8 cellular contexts compared by ENCODE assay signal in the genomic region with DNA sequence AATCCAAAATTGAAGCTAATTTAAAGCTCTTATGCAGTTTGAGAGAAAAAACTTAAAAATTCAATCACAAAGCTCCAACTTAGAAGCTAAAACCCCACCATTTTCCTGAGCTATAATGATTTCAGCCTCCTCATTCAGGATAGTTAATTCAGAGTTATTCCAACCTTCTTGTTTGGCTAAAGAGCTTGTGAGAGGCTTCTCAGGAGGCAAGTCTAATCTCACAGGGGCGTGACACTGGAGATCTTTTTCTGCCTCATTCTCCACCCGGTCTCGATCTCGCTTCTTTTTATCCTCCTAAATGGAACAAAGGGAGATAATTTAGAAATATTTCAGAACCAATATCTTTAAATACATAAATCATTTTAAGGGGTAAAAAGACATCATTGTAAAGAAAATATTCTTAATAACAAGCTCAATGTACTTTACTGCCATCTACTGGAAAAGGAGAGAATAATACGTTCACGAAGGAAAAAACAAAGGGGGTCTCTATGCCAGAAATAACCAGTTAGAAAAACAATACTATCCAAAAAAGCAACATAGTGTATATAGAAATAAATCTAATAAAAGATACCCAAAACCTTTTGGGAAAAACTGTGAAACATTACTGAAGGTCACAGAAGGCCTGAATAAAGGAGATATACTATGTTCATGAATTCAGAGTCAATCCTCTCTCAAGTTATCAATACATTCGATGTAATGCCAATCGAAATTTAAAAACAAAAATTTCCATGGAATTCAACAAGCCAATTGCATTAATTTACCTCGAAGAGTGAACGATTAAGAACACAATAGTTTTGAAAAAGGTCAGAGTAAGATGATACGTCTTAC. TPM values are rescaled to one million over a fixed set of nuclear protein-coding genes. Genes with fewer than 3 reads are reported as not detected.
DNase-seq lines count a peak whose midpoint lies in the region; ATAC-seq, FAIRE-seq and TF ChIP-seq lines count a peak whose summit lies in the region.

No MANE protein-coding gene starts in this region.

- CTCF ChIA-PET in Caco-2 (lab: Charles Lee) (interaction anchor here (0.6 to 1.6 kb wide), 13 partner anchors 12 to 452 kb away, joined by 3 to 12 read pairs (median 5); partner anchors contain the start of genes CNEP1R1 and CYLD), K562 (lab: Yijun Ruan, JAX; ENCODE audit: low intra/inter-chr PET ratio) (interaction anchor here (1.0 to 1.7 kb wide), 4 partner anchors 27 to 329 kb away, joined by 3 to 9 read pairs (median 4); partner anchors contain the start of gene CNEP1R1)
- CTCF ChIA-PET in naive thymus-derived CD4-positive, alpha-beta T cell (lab: Charles Lee): interaction anchor here (0.6 to 9.4 kb wide), 25 partner anchors 9 to 452 kb away, joined by 3 to 203 read pairs (median 4); partner anchors contain the start of genes ADCY7, CNEP1R1 and SNX20

- in situ Hi-C loops in K562 (cut with MboI): loop anchor here (10.0 kb wide), 1 partner anchor 140 kb away; no protein-coding TSS in a partner anchor

- no peak for TF ChIP-seq POLR2A in K562 (conservative IDR thresholded peaks at IDR 0.05)
- no peak for TF ChIP-seq POLR2A in H54 (IDR thresholded peaks at IDR 0.05; ENCODE audit: low read depth, low read length)

- peaks cover 10% of the 10 kb centered on the region for H3K9me3 Mint-ChIP-seq in Caco-2 (ENCODE audit: unreplicated experiment)
- no peaks in the 10 kb centered on the region for H3K9me3 Mint-ChIP-seq in naive thymus-derived CD4-positive, alpha-beta T cell

- H3K9me2 ChIP-seq in Karpas-422 (replicated peaks; ENCODE audit: insufficient read depth, low read length): no peaks in the 10 kb centered on the region

- no peaks in the 10 kb centered on the region for H4K20me1 ChIP-seq in Karpas-422 (ENCODE audit: insufficient read depth, low read depth, low read length)
- H4K20me1 ChIP-seq in K562 (replicated peaks; ENCODE audit: control insufficient read depth, insufficient read depth, low read length): no peaks in the 10 kb centered on the region

- H3K9me3 ChIP-seq in Caco-2 (peaks cover 10% of the 10 kb centered on the region; the same call in 1 of the 2 replicates), Karpas-422 (ENCODE audit: low read length) (no peaks in the 10 kb centered on the region), K562 (replicated peaks; ENCODE audit: control insufficient read depth, insufficient read depth, low read depth, low read length) (no peaks in the 10 kb centered on the region)
- H3K9me3 ChIP-seq in naive thymus-derived CD4-positive, alpha-beta T cell (ENCODE audit: control insufficient read depth in 2 of 3, low read length in 3 of 3): no peaks in the 10 kb centered on the region

- H3K36me3 ChIP-seq in Caco-2 (ENCODE audit: control insufficient read depth, insufficient read depth, low read length): peaks cover 2% of the 10 kb centered on the region
- H3K36me3 ChIP-seq in Karpas-422 (ENCODE audit: insufficient read depth, low read length): peaks cover 50% of the 10 kb centered on the region
- peaks cover 87% of the 10 kb centered on the region for H3K36me3 ChIP-seq in K562 (ENCODE audit: control insufficient read depth, insufficient read depth, low read length)
- peaks cover 4 to 44% (median 20%) of the 10 kb centered on the region in 3 experiments for H3K36me3 ChIP-seq in naive thymus-derived CD4-positive, alpha-beta T cell (ENCODE audit: control insufficient read depth in 2 of 3, insufficient read depth in 3 of 3, low read length in 3 of 3)

- POLR2A ChIA-PET in Caco-2 (lab: Charles Lee) (no interaction called here), K562 (lab: Yijun Ruan, JAX) (interaction anchor here (0.5 to 1.5 kb wide), 6 partner anchors 12 to 458 kb away, joined by 3 to 8 read pairs (median 4); no protein-coding TSS in a partner anchor)
- POLR2A ChIA-PET in naive thymus-derived CD4-positive, alpha-beta T cell (lab: Charles Lee): interaction anchor here (1.0 to 8.5 kb wide), 6 partner anchors 16 to 195 kb away, joined by 3 to 80 read pairs (median 6); partner anchors contain the start of gene ADCY7

- no peaks in the 10 kb centered on the region for H3K27me3 Mint-ChIP-seq in Caco-2 (ENCODE audit: insufficient read depth, unreplicated experiment)
- H3K27me3 Mint-ChIP-seq in naive thymus-derived CD4-positive, alpha-beta T cell: no peaks in the 10 kb centered on the region

- no peak for DNase-seq in Caco-2
- peak; percentile 71 for DNase-seq in Karpas-422
- peak in 3 of 4 experiments; percentile 30 to 34 (median 34) for DNase-seq in K562 (ENCODE audit: extremely low read depth in 1 of 4, low spot score in 3 of 4)
- DNase-seq in naive thymus-derived CD4-positive, alpha-beta T cell: peak in 5 of 9 donors; percentile 32 to 63 (median 51)
- DNase-seq in stimulated activated CD4-positive, alpha-beta T cell treated with anti-CD3 and anti-CD28 coated beads, Interleukin-4, amount 100 ng/mL, for 1 hour: no peak
- no peak for DNase-seq in RPMI8226
- no peak for DNase-seq in H54 (ENCODE audit: insufficient read length, low spot score)

- 53% methylated on average over 11 of the region's 11 CpGs for WGBS in K562 (ENCODE audit: insufficient coverage, low coverage, missing lambda C conversion rate)

- peak; percentile 62 to 69 for TF ChIP-seq RAD21 in K562 (CRISPR knock-in tag; conservative IDR thresholded peaks at IDR 0.05 in 1 of 2, IDR thresholded peaks at IDR 0.05 in 1 of 2)

- H3K27me3 ChIP-seq in Caco-2 (replicated peaks; ENCODE audit: control insufficient read depth, insufficient read depth, low read length) (no peaks in the 10 kb centered on the region), Karpas-422 (ENCODE audit: low read length) (no peaks in the 10 kb centered on the region), K562 (ENCODE audit: control insufficient read depth in 2 of 2, insufficient read depth in 2 of 2, low read length in 2 of 2) (no peaks in the 10 kb centered on the region)
- no peaks in the 10 kb centered on the region for H3K27me3 ChIP-seq in naive thymus-derived CD4-positive, alpha-beta T cell (ENCODE audit: control insufficient read depth in 2 of 2, insufficient read depth in 2 of 2, low read length in 2 of 2)

- no peak for TF ChIP-seq EP300 in K562 (IDR thresholded peaks at IDR 0.05; ENCODE audit: low read length)

- H3K79me2 ChIP-seq in Karpas-422 (ENCODE audit: low read length): peaks cover 62% of the 10 kb centered on the region
- H3K79me2 ChIP-seq in K562 (ENCODE audit: control insufficient read depth, insufficient read depth, low read length): peaks cover 24% of the 10 kb centered on the region; the same call in 2 of the 3 replicates

- H3K4me3 ChIP-seq in Caco-2 (ENCODE audit: low read depth, low read length): no peak overlapping the region
- no peak overlapping the region for H3K4me3 ChIP-seq in Karpas-422 (ENCODE audit: low read length)
- H3K4me3 ChIP-seq in K562: no peak overlapping the region
- no peak overlapping the region for H3K4me3 ChIP-seq in naive thymus-derived CD4-positive, alpha-beta T cell (ENCODE audit: low read length)

- peaks cover 81% of the 10 kb centered on the region for H3K36me3 Mint-ChIP-seq in Caco-2 (ENCODE audit: insufficient read depth, unreplicated experiment)
- H3K36me3 Mint-ChIP-seq in naive thymus-derived CD4-positive, alpha-beta T cell: peaks cover 10 to 23% (median 17%) of the 10 kb centered on the region in 5 donors

- ATAC-seq in K562 (no peak), GM19467 (IDR thresholded peaks at IDR 0.05; ENCODE audit: unreplicated experiment) (no peak)
- peak; percentile 68 for ATAC-seq in naive thymus-derived CD4-positive, alpha-beta T cell

- H2AFZ ChIP-seq in Karpas-422 (ENCODE audit: low read length): no peak overlapping the region
- no peak overlapping the region for H2AFZ ChIP-seq in K562 (ENCODE audit: low read depth, low read length)

- peak; percentile 60 to 72 for TF ChIP-seq CTCF in Caco-2 (IDR thresholded peaks at IDR 0.05; ENCODE audit: insufficient read depth in 1 of 2, low read depth in 1 of 2, low read length in 1 of 2, severe bottlenecking in 1 of 2, unreplicated experiment in 1 of 2)
- peak in 2 of 3 experiments; percentile 32 to 67; a peak in 3 of 6 replicates for TF ChIP-seq CTCF in K562 (IDR thresholded peaks at IDR 0.05 in 2 of 3, conservative IDR thresholded peaks at IDR 0.05 in 1 of 3; ENCODE audit: insufficient read depth in 2 of 3, low read depth in 1 of 3, low read length in 3 of 3)

- H3K9ac ChIP-seq in Karpas-422 (ENCODE audit: low read length): no peak overlapping the region
- H3K9ac ChIP-seq in K562 (ENCODE audit: insufficient read depth in 1 of 2, low read depth in 2 of 2, low read length in 2 of 2): no peak overlapping the region

- no peak overlapping the region for H3K4me3 Mint-ChIP-seq in Caco-2 (ENCODE audit: unreplicated experiment)
- H3K4me3 Mint-ChIP-seq in naive thymus-derived CD4-positive, alpha-beta T cell: peak overlapping the region in 1 of 10 donors; percentile 21

- BruUV-seq in Caco-2 (replicated peaks; lab: Mats Ljungman, UMichigan) (no TSS peak), K562 (replicated peaks; lab: Mats Ljungman, UMichigan) (no TSS peak)

- FAIRE-seq in K562 (lab: Jason Lieb, UNC): peak; percentile 37
- no peak for FAIRE-seq in H54 (lab: Jason Lieb, UNC)

- H3K27ac Mint-ChIP-seq in Caco-2 (ENCODE audit: unreplicated experiment): no peak overlapping the region
- peak overlapping the region in 8 of 9 donors; percentile 2 to 91 (median 68) for H3K27ac Mint-ChIP-seq in naive thymus-derived CD4-positive, alpha-beta T cell

- no peak overlapping the region for H3K27ac ChIP-seq in Karpas-422 (ENCODE audit: low read length)
- no peak overlapping the region for H3K27ac ChIP-seq in K562 (ENCODE audit: extremely low read depth, low read depth, low read length)
- H3K27ac ChIP-seq in naive thymus-derived CD4-positive, alpha-beta T cell (ENCODE audit: low read depth, low read length): peak overlapping the region; percentile 31

- intact Hi-C loops in Caco-2 (cut with micrococcal nuclease; ENCODE audit: unreplicated experiment) (loop anchor here (1.0 kb wide), 1 partner anchor 141 kb away; no protein-coding TSS in a partner anchor), K562 (cut with micrococcal nuclease) (loop anchor here (1.0 to 5.0 kb wide), 3 partner anchors 28 to 328 kb away; partner anchors contain the start of gene CNEP1R1)
- intact Hi-C loops in naive thymus-derived CD4-positive, alpha-beta T cell (cut with micrococcal nuclease): loop anchor here (1.0 kb wide), 6 partner anchors 20 to 331 kb away; no protein-coding TSS in a partner anchor

- H3K9me1 ChIP-seq in K562 (ENCODE audit: control insufficient read depth, insufficient read depth, low read length): no peaks in the 10 kb centered on the region

- H3K4me1 Mint-ChIP-seq in Caco-2 (ENCODE audit: low read depth, unreplicated experiment): no peaks in the 10 kb centered on the region
- H3K4me1 Mint-ChIP-seq in naive thymus-derived CD4-positive, alpha-beta T cell: peaks cover 9 to 41% (median 25%) of the 10 kb centered on the region in 7 donors

- H3K4me1 ChIP-seq in Caco-2 (no peaks in the 10 kb centered on the region), Karpas-422 (ENCODE audit: low read length) (peaks cover 6% of the 10 kb centered on the region), K562 (replicated peaks in 1 of 2; ENCODE audit: control insufficient read depth in 2 of 2, insufficient read depth in 2 of 2, low read length in 2 of 2) (no peaks in the 10 kb centered on the region)
- H3K4me1 ChIP-seq in naive thymus-derived CD4-positive, alpha-beta T cell (ENCODE audit: control insufficient read depth in 2 of 2, insufficient read depth in 2 of 2, low read length in 2 of 2): no peaks in the 10 kb centered on the region

- H3K4me2 ChIP-seq in Karpas-422 (ENCODE audit: low read depth, low read length, poor library complexity, severe bottlenecking): no peak overlapping the region
- H3K4me2 ChIP-seq in K562 (ENCODE audit: insufficient read depth, low read length): no peak overlapping the region

RNA-seq across cellular contexts. Expression of gene BRD7, which starts 13.9 kb away (rescaled TPM):
- 147 and 170 TPM in 2 replicates for total RNA-seq in Caco-2 (2022)
- 59.6 and 66.0 TPM in 2 replicates for total RNA-seq in Karpas-422 (2014; rRNA removed; shearing (Covaris generic); ENCODE audit: low replicate concordance)
- 29.1 and 47.8 TPM in 2 replicates for total RNA-seq in K562 (2011; cell fraction: chromatin; rRNA removed; ENCODE audit: low replicate concordance)
- 16.5 and 17.9 TPM in 2 replicates for total RNA-seq in K562 (2011; cell fraction: nucleolus; rRNA removed)
- 26.1 and 42.0 TPM in 2 replicates for total RNA-seq in K562 (2011; cell fraction: nucleoplasm; rRNA removed)
- total RNA-seq in K562 (2014; rRNA removed): 68.7 and 80.5 TPM in 2 replicates
- 101 TPM in 2 replicates for total RNA-seq in K562 (2014; rRNA removed; fragmentation: Illumina TruSeq; extraction: Trizol)
- 82.3 and 90.0 TPM in 2 replicates for total RNA-seq in K562 (2015; rRNA removed; fragmentation: Illumina TruSeq; extraction: Trizol)
- total RNA-seq in K562 (2021): 67.3 and 68.5 TPM in 2 replicates
- polyA plus RNA-seq in K562 (2011; rRNA removed): 77.9 and 95.9 TPM in 2 replicates
- polyA plus RNA-seq in K562 (2011; cell fraction: cytosol; rRNA removed): 13.9 and 27.6 TPM in 2 replicates
- 53.1 and 64.2 TPM in 2 replicates for polyA plus RNA-seq in K562 (2011; cell fraction: nucleus; rRNA removed)
- polyA plus RNA-seq in K562 (2012): 53.8 and 86.1 TPM in 2 replicates
- polyA plus RNA-seq in K562 (2014; fragmentation: Illumina TruSeq; extraction: Trizol): 92.4 and 94.7 TPM in 2 replicates
- polyA plus RNA-seq in K562 (2014; fragmentation: Nextera tagmentation; extraction: Ambion mirVana): 10 to 100 TPM; 20.6 to 26.3 TPM
- 54.7 and 59.7 TPM in 2 replicates for polyA plus RNA-seq in K562 (2014; rRNA removed)
- 83.8 and 86.3 TPM in 2 replicates for polyA minus RNA-seq in K562 (2011; rRNA and poly(A)+ RNA removed)
- 21.9 and 36.5 TPM in 2 replicates for polyA minus RNA-seq in K562 (2011; cell fraction: cytosol; rRNA and poly(A)+ RNA removed)
- 23.4 and 33.0 TPM in 2 replicates for polyA minus RNA-seq in K562 (2011; cell fraction: nucleus; rRNA and poly(A)+ RNA removed)
- 10 to 100 TPM; 80.9 to 91.1 (median 85.0) TPM for total RNA-seq in naive thymus-derived CD4-positive, alpha-beta T cell
- polyA plus RNA-seq in naive thymus-derived CD4-positive, alpha-beta T cell: 10 to 100 TPM; 34.5 to 47.3 TPM

Comparison
In these comparisons a context has a peak if more than half of its experiments do, and no peak if none do; other contexts are left out.
1. DNase-seq: peak in Karpas-422 (single experiment), K562 (3 of 4) and naive thymus-derived CD4-positive, alpha-beta T cell (5 of 9); none in Caco-2 (0 of 2), stimulated activated CD4-positive, alpha-beta T cell treated with anti-CD3 and anti-CD28 coated beads, Interleukin-4, amount 100 ng/mL, for 1 hour (single experiment), RPMI8226 (single experiment) and H54 (single experiment).